ENCODE assay signal across 8 cellular contexts in genomic region chr10:51700228-51700835, GRCh38. TPM values are rescaled to one million over a fixed set of nuclear protein-coding genes. Genes with fewer than 3 reads are reported as not detected.
DNase-seq lines count a peak whose midpoint lies in the region; ATAC-seq and TF ChIP-seq lines count a peak whose summit lies in the region.

No MANE protein-coding gene starts in this region.

- CTCF ChIA-PET in mammary epithelial cell (lab: Charles Lee; ENCODE audit: low non-redundant PET), result no interaction called here

- no peaks in the 10 kb centered on the region for H4K20me1 ChIP-seq in mammary epithelial cell (ENCODE audit: insufficient read depth, low read length)

- intact Hi-C loops in mammary epithelial cell (cut with micrococcal nuclease) (no loop called here), stomach (cut with DNase I; ENCODE audit: low total_unique reads) (no loop called here)

- no TSS peak for BruUV-seq in mammary epithelial cell (replicated peaks; lab: Mats Ljungman, UMichigan)

- in situ Hi-C loops in mammary epithelial cell (cut with MboI; ENCODE audit: low sequenced_read_pairs in 2 of 2), result no loop called here

- TF ChIP-seq CTCF in mammary epithelial cell (conservative IDR thresholded peaks at IDR 0.05 in 1 of 2, IDR thresholded peaks at IDR 0.05 in 1 of 2; ENCODE audit: extremely low read depth in 1 of 2, insufficient read depth in 1 of 2, low read depth in 1 of 2, low read length in 2 of 2) (no peak), stomach (IDR thresholded peaks at IDR 0.05) (no peak)

- dilution Hi-C loops in mammary epithelial cell (cut with HindIII; ENCODE audit: low sequenced_read_pairs), result no loop called here

- ATAC-seq in GM18520 (IDR thresholded peaks at IDR 0.05; ENCODE audit: unreplicated experiment), result no peak

- peak overlapping the region; percentile 88 for H3K4me2 ChIP-seq in mammary epithelial cell (ENCODE audit: insufficient read depth, low read depth, low read length)

- peaks cover 34% of the 10 kb centered on the region for H3K79me2 ChIP-seq in mammary epithelial cell (ENCODE audit: insufficient read depth, low read length)

- H3K9me3 ChIP-seq in mammary epithelial cell (replicated peaks; ENCODE audit: insufficient read depth, low read length) (no peaks in the 10 kb centered on the region), stomach (no peaks in the 10 kb centered on the region)

- DNase-seq in NCI-H510A (lab: John Stamatoyannopoulos, UW) (peak; percentile 41), mammary epithelial cell (peak; percentile 62), left kidney (ENCODE audit: low read depth, low spot score) (peak; percentile 77), stomach (peak; percentile 40), ecto neural progenitor cell (ENCODE audit: low spot score) (no peak)
- DNase-seq in activated effector memory CD4-positive, alpha-beta T cell treated with Interleukin-2 at 50 U/mL for 16 hours, result no peak

- H3K4me3 ChIP-seq in GM08714 (ENCODE audit: low read length), result peak overlapping the region; percentile 85
- H3K4me3 ChIP-seq in mammary epithelial cell (replicated peaks in 1 of 3; ENCODE audit: insufficient read depth in 1 of 3, low read depth in 2 of 3, low read length in 3 of 3), result peak overlapping the region; percentile 59 to 76 (median 71)
- peak overlapping the region; percentile 72 to 89 (median 80) for H3K4me3 ChIP-seq in stomach

- H3K36me3 ChIP-seq in mammary epithelial cell (ENCODE audit: insufficient read depth, low read length) (no peaks in the 10 kb centered on the region), stomach (peaks cover 0 to 8% (median 4%) of the 10 kb centered on the region in 4 donors)

- peak overlapping the region; percentile 93 for H3K9ac ChIP-seq in mammary epithelial cell (ENCODE audit: insufficient read depth, low read length)

- H3K27me3 ChIP-seq in mammary epithelial cell (ENCODE audit: insufficient read depth, low read length) (peaks cover 2% of the 10 kb centered on the region), stomach (no peaks in the 10 kb centered on the region)

- 5% methylated on average over 12 of the region's 12 CpGs for WGBS in mammary epithelial cell (ENCODE audit: low coverage, missing lambda C conversion rate)
- 12 to 17% (median 12%) methylated on average over 12 of the region's 12 CpGs for WGBS in stomach, 5 donors

- no peak for TF ChIP-seq POLR2A in stomach (IDR thresholded peaks at IDR 0.05)

- H3K4me1 ChIP-seq in mammary epithelial cell (ENCODE audit: insufficient read depth, low read length) (peaks cover 19% of the 10 kb centered on the region), stomach (peaks cover 19 to 44% (median 33%) of the 10 kb centered on the region in 4 donors)

- H3K27ac ChIP-seq in mammary epithelial cell (ENCODE audit: insufficient read depth, low read depth, low read length), result peak overlapping the region; percentile 98
- peak overlapping the region; percentile 70 to 95 (median 93) for H3K27ac ChIP-seq in stomach

- no peak for TF ChIP-seq EP300 in stomach (IDR thresholded peaks at IDR 0.05)

- peak overlapping the region; percentile 99 for H2AFZ ChIP-seq in mammary epithelial cell (ENCODE audit: low read depth, low read length)

RNA-seq across cellular contexts. Expression of gene CSTF2T, which starts 0.9 kb away (rescaled TPM):
- total RNA-seq in mammary epithelial cell, result 10 to 100 TPM; 16.4 to 17.8 TPM
- 4.8 TPM for polyA plus RNA-seq in mammary epithelial cell
- 13.4 TPM for polyA minus RNA-seq in mammary epithelial cell
- 10 to 100 TPM in 3 of 5 donors, 1 to 10 TPM in 2; 3.8 to 55.4 (median 14.3) TPM for total RNA-seq in stomach
- polyA plus RNA-seq in stomach, result 1 to 10 TPM; 6.9 to 8.6 (median 7.1) TPM

Comparison
In these comparisons a context has a peak if more than half of its experiments do, and no peak if none do; other contexts are left out.
1. DNase-seq: peak in NCI-H510A (single experiment), mammary epithelial cell (single experiment), left kidney (single experiment) and stomach (single experiment); none in ecto neural progenitor cell (single experiment) and activated effector memory CD4-positive, alpha-beta T cell treated with Interleukin-2 at 50 U/mL for 16 hours (single experiment).
2. Peak in every context shown above with its lines, with median percentiles within 50 percentile points of each other: H3K4me3 ChIP-seq.